9 cellular contexts compared by ENCODE assay signal in the genomic region with DNA sequence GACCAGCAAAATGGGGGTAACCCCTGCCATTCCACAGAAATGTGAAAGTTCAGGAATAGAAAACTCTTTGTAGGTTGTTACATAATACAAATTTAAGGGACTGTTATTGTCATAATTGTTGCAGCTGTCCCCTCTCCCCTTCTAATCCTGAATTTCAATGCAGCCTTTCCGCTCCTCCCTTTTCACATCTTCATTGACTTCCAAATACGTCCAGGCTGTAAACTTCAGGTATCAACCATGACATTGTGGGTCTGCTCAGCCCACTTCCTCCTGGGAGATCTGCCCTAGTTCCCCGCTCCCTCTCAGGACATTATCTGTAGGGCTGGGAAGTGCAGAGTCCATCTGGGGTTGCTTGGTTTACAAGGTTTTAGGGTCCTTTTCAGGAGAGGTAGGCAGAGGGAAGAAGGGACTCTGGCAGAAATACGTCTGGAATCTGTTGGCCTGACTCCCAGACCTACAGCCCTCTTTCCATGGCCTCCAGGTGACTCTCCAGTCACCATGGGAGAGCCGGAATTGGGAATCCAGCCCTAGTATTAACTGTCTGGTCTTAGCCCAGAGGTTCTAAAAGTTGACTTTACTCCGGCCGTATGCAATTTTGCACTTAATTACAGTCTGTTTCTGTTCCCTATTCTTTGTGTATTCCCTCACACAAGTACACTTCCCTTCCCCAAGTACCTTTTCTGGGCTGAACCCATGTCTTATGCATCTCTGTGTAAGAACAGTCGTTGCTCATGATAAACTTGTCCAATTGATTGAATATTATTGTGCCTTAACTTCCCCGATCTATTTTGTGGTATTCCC. TPM values are rescaled to one million over a fixed set of nuclear protein-coding genes. Genes with fewer than 3 reads are reported as not detected.
DNase-seq lines count a peak whose midpoint lies in the region; ATAC-seq and TF ChIP-seq lines count a peak whose summit lies in the region.
"Had no signal": no experiment of that assay in that cellular context is flagged by ENCODE, and none has a peak within 500 bp of the region (broad histone marks: within the 10 kb centered on the region; RNA-seq: fewer than 3 reads in every experiment).

No MANE protein-coding gene starts in this region.

- DNase-seq in activated CD4-positive, alpha-beta T cell treated with anti-CD3 and anti-CD28 coated beads for 36 hours = no peak
- DNase-seq in activated CD4-positive, alpha-beta T cell treated with anti-CD3 and anti-CD28 coated beads for 4 hours = no peak
- no peak for DNase-seq in fibroblast of villous mesenchyme (ENCODE audit: low read depth)
- DNase-seq in SK-N-DZ (ENCODE audit: low spot score) = no peak
- DNase-seq in EL = no peak
- no peak for DNase-seq in NCI-H2029 treated with DMSO at 0.1 percent for 48 hours (lab: John Stamatoyannopoulos, UW)

- peaks cover 66% of the 10 kb centered on the region for H3K4me1 Mint-ChIP-seq in activated CD4-positive, alpha-beta T cell treated with anti-CD3 and anti-CD28 coated beads for 36 hours

- H3K9me2 ChIP-seq in SU-DHL-6 (replicated peaks; ENCODE audit: insufficient read depth, low read length) = no peaks in the 10 kb centered on the region

- no peaks in the 10 kb centered on the region for H3K9me3 Mint-ChIP-seq in activated CD4-positive, alpha-beta T cell treated with anti-CD3 and anti-CD28 coated beads for 36 hours (ENCODE audit: low read depth)

- no peaks in the 10 kb centered on the region for H3K9me3 ChIP-seq in SU-DHL-6 (ENCODE audit: insufficient read depth, low read length)
- H3K9me3 ChIP-seq in stomach smooth muscle (ENCODE audit: control insufficient read depth in 2 of 2, low read length in 2 of 2) = no peaks in the 10 kb centered on the region

- POLR2A ChIA-PET in activated CD4-positive, alpha-beta T cell treated with anti-CD3 and anti-CD28 coated beads for 36 hours (lab: Charles Lee) = no interaction called here

- CTCF ChIA-PET in activated CD4-positive, alpha-beta T cell treated with anti-CD3 and anti-CD28 coated beads for 36 hours (lab: Charles Lee) = no interaction called here

- H3K9ac ChIP-seq in SU-DHL-6 (ENCODE audit: low read length) = peak overlapping the region; percentile 92
- no peak overlapping the region for H3K9ac ChIP-seq in stomach smooth muscle (ENCODE audit: low read length in 2 of 2)

- H3K36me3 Mint-ChIP-seq in activated CD4-positive, alpha-beta T cell treated with anti-CD3 and anti-CD28 coated beads for 36 hours (ENCODE audit: low read depth) = peaks cover 5% of the 10 kb centered on the region

- H4K20me1 ChIP-seq in SU-DHL-6 (ENCODE audit: low read depth, low read length) = no peaks in the 10 kb centered on the region

- peak overlapping the region; percentile 95 for H3K4me2 ChIP-seq in SU-DHL-6 (ENCODE audit: low read depth, low read length, poor library complexity, severe bottlenecking)

- peak overlapping the region; percentile 75 for H3K27ac Mint-ChIP-seq in activated CD4-positive, alpha-beta T cell treated with anti-CD3 and anti-CD28 coated beads for 36 hours

- no peak for TF ChIP-seq CTCF in SU-DHL-6 (IDR thresholded peaks at IDR 0.05; ENCODE audit: insufficient read depth, low read length, poor library complexity, severe bottlenecking)
- TF ChIP-seq CTCF in fibroblast of villous mesenchyme (IDR thresholded peaks at IDR 0.05; ENCODE audit: insufficient read depth, low read depth, low read length) = no peak

- H3K27ac ChIP-seq in SU-DHL-6 (ENCODE audit: low read depth, low read length) (peak overlapping the region; percentile 91), stomach smooth muscle (ENCODE audit: low read length) (no peak overlapping the region)

- intact Hi-C loops in activated CD4-positive, alpha-beta T cell treated with anti-CD3 and anti-CD28 coated beads for 36 hours (cut with DNase I, micrococcal nuclease) = loop anchor here (1.0 to 5.0 kb wide), 8 partner anchors 10 to 552 kb away; partner anchors contain the start of genes ATP5PB (in 1 of the 2), DDX20 (in 1 of the 2), KCNA3 (in 1 of the 2) and WDR77 (in 1 of the 2)

- peaks cover 10% of the 10 kb centered on the region for H3K4me1 ChIP-seq in stomach smooth muscle (ENCODE audit: control insufficient read depth, insufficient read depth, low read length)

- peaks cover 23% of the 10 kb centered on the region for H3K79me2 ChIP-seq in SU-DHL-6 (ENCODE audit: insufficient read depth, low read length)

- no peak overlapping the region for H2AFZ ChIP-seq in SU-DHL-6 (ENCODE audit: low read depth, low read length, severe bottlenecking)

- peak overlapping the region; percentile 96 for H3K4me3 Mint-ChIP-seq in activated CD4-positive, alpha-beta T cell treated with anti-CD3 and anti-CD28 coated beads for 36 hours

- peak overlapping the region; percentile 62 for H3K4me3 ChIP-seq in SU-DHL-6 (ENCODE audit: insufficient read depth, low read length, poor library complexity, severe bottlenecking)
- peak overlapping the region; percentile 65 for H3K4me3 ChIP-seq in fibroblast of villous mesenchyme (ENCODE audit: low read depth, low read length)
- H3K4me3 ChIP-seq in stomach smooth muscle (ENCODE audit: low read length in 2 of 2) = peak overlapping the region; percentile 54 to 73

- no peaks in the 10 kb centered on the region for H3K27me3 ChIP-seq in SU-DHL-6 (ENCODE audit: low read length)
- peaks cover 5 to 14% of the 10 kb centered on the region in 2 donors for H3K27me3 ChIP-seq in stomach smooth muscle (ENCODE audit: control insufficient read depth in 1 of 2, insufficient read depth in 2 of 2, low read length in 2 of 2)

- no peaks in the 10 kb centered on the region for H3K27me3 Mint-ChIP-seq in activated CD4-positive, alpha-beta T cell treated with anti-CD3 and anti-CD28 coated beads for 36 hours

- H3F3A ChIP-seq in SU-DHL-6 (ENCODE audit: insufficient read depth) = peaks cover 39% of the 10 kb centered on the region

- ATAC-seq in activated CD4-positive, alpha-beta T cell treated with anti-CD3 and anti-CD28 coated beads for 36 hours = no peak

- H3K36me3 ChIP-seq in SU-DHL-6 (ENCODE audit: low read length) = no peaks in the 10 kb centered on the region
- H3K36me3 ChIP-seq in stomach smooth muscle (ENCODE audit: control insufficient read depth in 2 of 2, insufficient read depth in 2 of 2, low read length in 2 of 2) = no peaks in the 10 kb centered on the region

RNA-seq across cellular contexts. Expression of gene DENND2D, which starts 4.7 kb away (rescaled TPM):
- total RNA-seq in activated CD4-positive, alpha-beta T cell treated with anti-CD3 and anti-CD28 coated beads for 36 hours = 100 to 1,000 TPM; 174 to 190 TPM
- 2.3 and 4.3 TPM in 2 replicates for total RNA-seq in fibroblast of villous mesenchyme
- not detected in 2 replicates for polyA plus RNA-seq in SK-N-DZ (2014; cell fraction: cytosol; rRNA removed)
- 0.11 TPM in 1 of 2 replicates, not detected in the other for polyA plus RNA-seq in SK-N-DZ (2014; cell fraction: nucleus; rRNA removed)

RNA-seq across cellular contexts. Expression of gene CHI3L2, which starts 22.4 kb away (rescaled TPM):
- 10 to 100 TPM; 12.7 TPM for total RNA-seq in activated CD4-positive, alpha-beta T cell treated with anti-CD3 and anti-CD28 coated beads for 36 hours
- not detected in 2 replicates for total RNA-seq in fibroblast of villous mesenchyme
- not detected in 2 replicates for polyA plus RNA-seq in SK-N-DZ (2014; cell fraction: cytosol; rRNA removed)
- not detected in 2 replicates for polyA plus RNA-seq in SK-N-DZ (2014; cell fraction: nucleus; rRNA removed)
- total RNA-seq: endothelial cell of umbilical vein had no signal
- polyA plus RNA-seq: endothelial cell of umbilical vein had no signal

Comparison
In these comparisons a context has a peak if more than half of its experiments do, and no peak if none do; other contexts are left out.
1. RNA of gene DENND2D, which starts 4.7 kb away (total RNA-seq): 174 to 190 TPM in activated CD4-positive, alpha-beta T cell treated with anti-CD3 and anti-CD28 coated beads for 36 hours; 2.3 to 4.3 TPM in fibroblast of villous mesenchyme; every median in the first group is over 10 times any median in the second.
2. RNA of gene CHI3L2, which starts 22.4 kb away (total RNA-seq): 12.7 TPM in activated CD4-positive, alpha-beta T cell treated with anti-CD3 and anti-CD28 coated beads for 36 hours; not detected in fibroblast of villous mesenchyme; every median in the first group is over 10 times any median in the second.
3. Peak in every context shown above with its lines, with median percentiles within 50 percentile points of each other: H3K4me3 ChIP-seq.